In the genomic region with DNA sequence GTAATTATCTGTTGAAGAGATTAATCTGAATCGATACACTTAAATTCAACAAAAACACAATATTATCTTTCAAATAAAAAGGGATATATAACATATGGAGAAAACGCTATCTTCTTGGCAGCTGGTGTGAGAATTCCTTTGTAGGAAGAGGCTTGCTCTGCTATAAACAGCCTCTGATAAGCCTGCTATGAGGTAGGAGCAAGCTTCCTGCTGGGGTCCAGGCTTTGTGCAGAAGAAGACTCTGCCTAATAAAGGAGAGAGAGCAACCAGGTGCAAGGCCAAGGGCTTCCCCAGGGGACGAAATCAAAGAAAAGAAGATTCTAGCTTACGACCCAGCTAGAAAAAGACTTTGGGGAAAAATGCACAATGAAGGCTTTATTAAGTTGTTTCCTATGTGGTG, we compare ENCODE assay signal across 21 cellular contexts. TPM values are rescaled to one million over a fixed set of nuclear protein-coding genes. Genes with fewer than 3 reads are reported as not detected.
DNase-seq lines count a peak whose midpoint lies in the region; ATAC-seq and TF ChIP-seq lines count a peak whose summit lies in the region.
"Had no signal": no experiment of that assay in that cellular context is flagged by ENCODE, and none has a peak within 500 bp of the region (broad histone marks: within the 10 kb centered on the region; RNA-seq: fewer than 3 reads in every experiment).

No MANE protein-coding gene starts in this region.

- H3K79me1 ChIP-seq in mesendoderm (ENCODE audit: low read length), result no peaks in the 10 kb centered on the region

- no peak overlapping the region for H2BK5ac ChIP-seq in mesendoderm (ENCODE audit: low read length)

- no peak overlapping the region for H2BK15ac ChIP-seq in mesendoderm (replicated peaks; ENCODE audit: low read depth)

- H3K27ac ChIP-seq in mesendoderm (ENCODE audit: low read depth, low read length), result no peak overlapping the region
- H3K27ac ChIP-seq: HL-60, SJSA1 had no signal

- peak; percentile 55 for ATAC-seq in Right ventricle myocardium superior (ENCODE audit: poor library complexity)
- ATAC-seq in Right ventricle myocardium inferior, result no peak
- no peak for ATAC-seq in left colon
- ATAC-seq: HCT116, PC-3 had no signal

- H3K56ac ChIP-seq in mesendoderm (ENCODE audit: low read length), result no peak overlapping the region

- WGBS in mesendoderm (ENCODE audit: extremely low coverage, insufficient coverage, low lambda C conversion rate), result no CpG with 5 or more reads among the region's 4 CpGs

- TF ChIP-seq CTCF in choroid plexus epithelial cell (conservative IDR thresholded peaks at IDR 0.05; ENCODE audit: low read depth, low read length), result no peak

- H3K36me3 ChIP-seq in mesendoderm (ENCODE audit: control insufficient read depth, insufficient read depth, low read length), result no peaks in the 10 kb centered on the region
- H3K36me3 ChIP-seq: SJSA1 had no signal

- no peak overlapping the region for H2AK5ac ChIP-seq in mesendoderm (ENCODE audit: low read length)

- H3K9ac ChIP-seq in mesendoderm (ENCODE audit: low read length), result no peak overlapping the region

- no peak overlapping the region for H3K18ac ChIP-seq in mesendoderm (ENCODE audit: low read length)

- H3K27me3 ChIP-seq in mesendoderm (ENCODE audit: insufficient read depth, low read length, poor library complexity), result no peaks in the 10 kb centered on the region
- H3K27me3 ChIP-seq: SJSA1 had no signal

- no peaks in the 10 kb centered on the region for H3K4me1 ChIP-seq in mesendoderm (ENCODE audit: control insufficient read depth, low read depth, low read length)
- H3K4me1 ChIP-seq: SJSA1 had no signal

- H4K8ac ChIP-seq in mesendoderm (ENCODE audit: low read depth, low read length), result no peak overlapping the region

- no peak overlapping the region for H4K5ac ChIP-seq in mesendoderm (ENCODE audit: low read length)

- DNase-seq in Right ventricle myocardium superior, result no peak
- no peak for DNase-seq in Right ventricle myocardium inferior (ENCODE audit: missing footprints)
- DNase-seq in choroid plexus epithelial cell (ENCODE audit: low read depth), result peak; percentile 57
- DNase-seq in mesendoderm, result peak; percentile 47
- no peak for DNase-seq in H4 (ENCODE audit: low spot score)
- no peak for DNase-seq in globus pallidus (ENCODE audit: low spot score)
- DNase-seq in left colon, result no peak
- DNase-seq: Calu3, DMS79 treated with DMSO at 0.1 percent for 48 hours, NCI-H1048, NCI-H1417, NCI-H187, NCI-H2081 treated with DMSO at 0.1 percent for 48 hours, NCI-H2171, NCI-H345, NCI-H524, NCI-H774, PC-3 had no signal

- H3K4me3 ChIP-seq in choroid plexus epithelial cell (ENCODE audit: low read depth, low read length) (no peak overlapping the region), mesendoderm (ENCODE audit: low read length) (no peak overlapping the region)
- H3K4me3 ChIP-seq: SJSA1 had no signal

- no peak overlapping the region for H3K4me2 ChIP-seq in mesendoderm (ENCODE audit: low read length)

- H3K79me2 ChIP-seq in mesendoderm (ENCODE audit: control insufficient read depth, insufficient read depth, low read length), result no peaks in the 10 kb centered on the region

- H3K23ac ChIP-seq in mesendoderm (ENCODE audit: low read length), result no peak overlapping the region

- H2BK120ac ChIP-seq in mesendoderm (ENCODE audit: low read depth, low read length), result no peak overlapping the region

- H3K4ac ChIP-seq in mesendoderm (ENCODE audit: low read depth, low read length), result no peak overlapping the region

- intact Hi-C loops in Right ventricle myocardium superior (cut with DNase I) (no loop called here), Right ventricle myocardium inferior (cut with DNase I) (no loop called here), left colon (cut with DNase I, micrococcal nuclease) (no loop called here)

RNA-seq across cellular contexts. Expression of gene SSBP2, which starts 43.3 kb away (rescaled TPM):
- total RNA-seq in Right ventricle myocardium superior, result 46.9 TPM
- 55.4 TPM for total RNA-seq in Right ventricle myocardium inferior
- 8.0 TPM for polyA plus RNA-seq in mesendoderm (2013, experiment 1 of 2)
- 8.2 TPM for polyA plus RNA-seq in mesendoderm (2013, experiment 2 of 2)
- total RNA-seq in H4 (2014; rRNA removed; shearing (Covaris generic)), result 73.4 and 109 TPM in 2 replicates
- 10 to 100 TPM; 13.3 to 25.7 TPM for total RNA-seq in left colon

Comparison
In these comparisons a context has a peak if more than half of its experiments do, and no peak if none do; other contexts are left out.
1. DNase-seq: peak in choroid plexus epithelial cell (single experiment) and mesendoderm (single experiment); none in Right ventricle myocardium superior (single experiment), Right ventricle myocardium inferior (single experiment), H4 (single experiment), globus pallidus (single experiment) and left colon (0 of 2).